8 cellular contexts compared by ENCODE assay signal in the genomic region with DNA sequence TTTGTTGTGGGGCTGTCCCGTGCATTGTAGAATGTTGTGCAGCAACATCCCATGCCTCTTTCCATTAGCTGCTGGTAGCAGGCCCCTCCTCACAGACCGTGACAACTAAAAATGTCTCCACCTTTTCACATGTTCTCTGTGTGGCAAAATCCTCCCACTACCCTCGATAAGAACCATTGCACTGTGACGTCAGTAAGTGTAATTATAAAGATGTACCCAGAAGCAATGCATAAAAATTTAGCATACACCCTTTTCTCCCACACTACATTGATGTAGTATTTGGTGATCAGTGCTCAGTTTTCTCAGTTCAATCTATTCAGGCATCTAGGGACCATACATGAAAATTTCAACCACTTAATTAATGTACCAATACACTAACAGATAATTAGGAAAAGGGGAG.
"Had no signal": no experiment of that assay in that cellular context is flagged by ENCODE, and none has a peak within 500 bp of the region (broad histone marks: within the 10 kb centered on the region; RNA-seq: fewer than 3 reads in every experiment).

No MANE protein-coding gene starts in this region.

- H3K4me3 Mint-ChIP-seq: GM23338, H9 had no signal

- H3K27ac Mint-ChIP-seq: GM23338, H9 had no signal

- FAIRE-seq: H1, H54, K562 had no signal

- ATAC-seq: GM23338, K562 had no signal

- H3K4me3 ChIP-seq: GM23338, K562 had no signal

- H2AFZ ChIP-seq: GM23338 had no signal

- H3K4me1 Mint-ChIP-seq: GM23338 had no signal

- H3K9me3 Mint-ChIP-seq: H9 had no signal

- DNase-seq: H9, HCEC 1CT, IMR-90, KG1 had no signal

- H3K4me2 ChIP-seq: GM23338 had no signal
